ENCODE assay signal across 26 cellular contexts in the genomic region with DNA sequence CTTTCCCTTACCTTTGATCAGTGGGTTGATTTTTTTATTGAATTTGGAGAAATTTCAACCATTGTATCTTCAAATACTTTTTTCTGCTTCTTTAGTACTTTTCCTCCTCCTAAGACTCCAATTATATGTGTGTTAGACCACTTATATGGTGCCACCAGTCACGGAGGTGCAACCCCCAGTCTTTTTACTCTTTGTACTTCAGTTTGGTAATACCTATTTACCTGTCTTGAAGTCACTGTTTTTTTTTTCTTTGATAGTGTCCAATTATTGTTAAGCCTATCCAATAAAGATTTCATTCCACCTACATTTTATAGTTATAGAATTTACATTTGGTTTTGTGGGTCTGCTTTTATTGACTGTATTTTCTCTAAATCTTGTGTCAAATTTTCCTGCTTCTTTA. TPM values are rescaled to one million over a fixed set of nuclear protein-coding genes. Genes with fewer than 3 reads are reported as not detected.
DNase-seq lines count a peak whose midpoint lies in the region; ATAC-seq and TF ChIP-seq lines count a peak whose summit lies in the region.
"Had no signal": no experiment of that assay in that cellular context is flagged by ENCODE, and none has a peak within 500 bp of the region (broad histone marks: within the 10 kb centered on the region; RNA-seq: fewer than 3 reads in every experiment).

No MANE protein-coding gene starts in this region.

- H3K4me2 ChIP-seq in mesendoderm (ENCODE audit: low read length), result no peak overlapping the region
- H3K4me2 ChIP-seq: BLaER1, PC-9 had no signal

- H2BK15ac ChIP-seq in mesendoderm (replicated peaks; ENCODE audit: low read depth), result no peak overlapping the region

- no peak for ATAC-seq in right lobe of liver

- no peak overlapping the region for H3K9ac ChIP-seq in liver (ENCODE audit: low read depth in 1 of 2, low read length in 2 of 2)
- no peak overlapping the region for H3K9ac ChIP-seq in adipocyte (ENCODE audit: low read length)
- no peak overlapping the region for H3K9ac ChIP-seq in mesendoderm (ENCODE audit: low read length)
- H3K9ac ChIP-seq: BLaER1 had no signal

- TF ChIP-seq POLR2A in right lobe of liver (IDR thresholded peaks at IDR 0.05), result no peak

- H3K36me3 ChIP-seq in liver (ENCODE audit: control insufficient read depth in 4 of 4, insufficient read depth in 3 of 4, low read depth in 1 of 4, low read length in 3 of 4), result peaks cover 15 to 87% (median 77%) of the 10 kb centered on the region in 4 donors
- H3K36me3 ChIP-seq in right lobe of liver, result peaks cover 0 to 57% (median 11%) of the 10 kb centered on the region in 4 donors
- H3K36me3 ChIP-seq in adipocyte (ENCODE audit: control insufficient read depth, insufficient read depth, low read length, severe bottlenecking), result peaks cover 99% of the 10 kb centered on the region
- peaks cover 9% of the 10 kb centered on the region for H3K36me3 ChIP-seq in mesendoderm (ENCODE audit: control insufficient read depth, insufficient read depth, low read length)

- H3K4me1 ChIP-seq in liver (ENCODE audit: control insufficient read depth in 4 of 4, insufficient read depth in 4 of 4, low read length in 3 of 4), result no peaks in the 10 kb centered on the region
- H3K4me1 ChIP-seq in right lobe of liver, result no peaks in the 10 kb centered on the region
- H3K4me1 ChIP-seq in adipocyte (ENCODE audit: control insufficient read depth, insufficient read depth, low read length), result no peaks in the 10 kb centered on the region
- no peaks in the 10 kb centered on the region for H3K4me1 ChIP-seq in mesendoderm (ENCODE audit: control insufficient read depth, low read depth, low read length)
- H3K4me1 ChIP-seq: BLaER1, SJSA1 had no signal

- no peak overlapping the region for H3K56ac ChIP-seq in mesendoderm (ENCODE audit: low read length)

- H3K9me3 ChIP-seq in liver (ENCODE audit: control insufficient read depth in 4 of 4, low read length in 3 of 4) (peaks cover 31 to 88% (median 53%) of the 10 kb centered on the region in 4 donors), right lobe of liver (peaks cover 0 to 73% (median 15%) of the 10 kb centered on the region in 4 donors), adipocyte (ENCODE audit: control insufficient read depth, low read length) (peaks cover 100% of the 10 kb centered on the region)

- no peaks in the 10 kb centered on the region for H3K79me1 ChIP-seq in mesendoderm (ENCODE audit: low read length)

- H3K18ac ChIP-seq in mesendoderm (ENCODE audit: low read length), result no peak overlapping the region

- TF ChIP-seq CTCF in liver (IDR thresholded peaks at IDR 0.05; ENCODE audit: low read depth, low read length, missing input control) (no peak), right lobe of liver (IDR thresholded peaks at IDR 0.05) (no peak)

- no peaks in the 10 kb centered on the region for H3K79me2 ChIP-seq in mesendoderm (ENCODE audit: control insufficient read depth, insufficient read depth, low read length)

- no peak overlapping the region for H2AK5ac ChIP-seq in mesendoderm (ENCODE audit: low read length)

- H4K8ac ChIP-seq in mesendoderm (ENCODE audit: low read depth, low read length), result no peak overlapping the region

- WGBS in liver, result 99% methylated on average over 1 of the region's 1 CpG
- WGBS in right lobe of liver (ENCODE audit: insufficient coverage, low coverage, low lambda C conversion rate, missing lambda C conversion rate), result 100% methylated on average over 1 of the region's 1 CpG
- WGBS in mesendoderm (ENCODE audit: extremely low coverage, insufficient coverage, low lambda C conversion rate), result no CpG with 5 or more reads among the region's 1 CpG

- no peaks in the 10 kb centered on the region for H3K27me3 ChIP-seq in liver (ENCODE audit: control insufficient read depth in 4 of 4, insufficient read depth in 4 of 4, low read length in 3 of 4)
- H3K27me3 ChIP-seq in right lobe of liver, result no peaks in the 10 kb centered on the region
- H3K27me3 ChIP-seq in adipocyte (replicated peaks; ENCODE audit: control insufficient read depth, insufficient read depth, low read length), result no peaks in the 10 kb centered on the region
- no peaks in the 10 kb centered on the region for H3K27me3 ChIP-seq in mesendoderm (ENCODE audit: insufficient read depth, low read length, poor library complexity)
- H3K27me3 ChIP-seq: BLaER1, SJSA1 had no signal

- no peak overlapping the region for H2BK120ac ChIP-seq in mesendoderm (ENCODE audit: low read depth, low read length)

- H3K4ac ChIP-seq in mesendoderm (ENCODE audit: low read depth, low read length), result no peak overlapping the region

- no peak for TF ChIP-seq RAD21 in liver (IDR thresholded peaks at IDR 0.05)

- H3K4me3 ChIP-seq in liver (ENCODE audit: low read depth in 1 of 3, low read length in 3 of 3) (peak overlapping the region in 2 of 3 donors; percentile 18 to 23), right lobe of liver (no peak overlapping the region), adipocyte (ENCODE audit: low read length) (peak overlapping the region; percentile 51), mesendoderm (ENCODE audit: low read length) (no peak overlapping the region)
- H3K4me3 ChIP-seq: BLaER1, PC-9, SJSA1 had no signal

- H3K27ac ChIP-seq in liver (ENCODE audit: low read depth in 1 of 2, low read length in 2 of 2), result no peak overlapping the region
- H3K27ac ChIP-seq in right lobe of liver, result no peak overlapping the region
- no peak overlapping the region for H3K27ac ChIP-seq in mesendoderm (ENCODE audit: low read depth, low read length)
- H3K27ac ChIP-seq: BLaER1, HL-60, PC-9, SJSA1 had no signal

- no peak overlapping the region for H3K23ac ChIP-seq in mesendoderm (ENCODE audit: low read length)

- intact Hi-C loops in right lobe of liver (cut with DNase I), result no loop called here

- no peak for DNase-seq in right lobe of liver
- DNase-seq in adipocyte (ENCODE audit: low read depth), result no peak
- peak; percentile 16 for DNase-seq in mesendoderm
- no peak for DNase-seq in NCI-H446 treated with DMSO at 0.1 percent for 48 hours (lab: John Stamatoyannopoulos, UW)
- no peak for DNase-seq in NCI-H2171 (lab: John Stamatoyannopoulos, UW)
- DNase-seq in activated effector memory CD4-positive, alpha-beta T cell treated with Interleukin-2 at 50 U/mL for 16 hours, result no peak
- DNase-seq: CD4-positive, CD25-positive, alpha-beta regulatory T cell; DMS153; HCEC 1CT; NCI-H1048; NCI-H1417; NCI-H1694; NCI-H2029 treated with DMSO at 0.1 percent for 48 hours; NCI-H226; NCI-H510A treated with DMSO at 0.1 percent for 48 hours; NCI-H82; NK-92 treated with Interleukin-12 subunit alpha and Interleukin-12 subunit beta, amount 100 ng/mL, for 24 hours; PC-9; Right ventricle myocardium superior; RPMI8226 had no signal

- no peak overlapping the region for H4K5ac ChIP-seq in mesendoderm (ENCODE audit: low read length)

- no peak overlapping the region for H2BK5ac ChIP-seq in mesendoderm (ENCODE audit: low read length)

TF ChIP-seq in liver, 16 proteins besides CTCF, POLR2A, EP300 and RAD21 (continues in another document):
- TF ChIP-seq HNF4G (IDR thresholded peaks at IDR 0.05), result no peak
- TF ChIP-seq FOXA1 (IDR thresholded peaks at IDR 0.05), result no peak
- TF ChIP-seq, protein P1, sequence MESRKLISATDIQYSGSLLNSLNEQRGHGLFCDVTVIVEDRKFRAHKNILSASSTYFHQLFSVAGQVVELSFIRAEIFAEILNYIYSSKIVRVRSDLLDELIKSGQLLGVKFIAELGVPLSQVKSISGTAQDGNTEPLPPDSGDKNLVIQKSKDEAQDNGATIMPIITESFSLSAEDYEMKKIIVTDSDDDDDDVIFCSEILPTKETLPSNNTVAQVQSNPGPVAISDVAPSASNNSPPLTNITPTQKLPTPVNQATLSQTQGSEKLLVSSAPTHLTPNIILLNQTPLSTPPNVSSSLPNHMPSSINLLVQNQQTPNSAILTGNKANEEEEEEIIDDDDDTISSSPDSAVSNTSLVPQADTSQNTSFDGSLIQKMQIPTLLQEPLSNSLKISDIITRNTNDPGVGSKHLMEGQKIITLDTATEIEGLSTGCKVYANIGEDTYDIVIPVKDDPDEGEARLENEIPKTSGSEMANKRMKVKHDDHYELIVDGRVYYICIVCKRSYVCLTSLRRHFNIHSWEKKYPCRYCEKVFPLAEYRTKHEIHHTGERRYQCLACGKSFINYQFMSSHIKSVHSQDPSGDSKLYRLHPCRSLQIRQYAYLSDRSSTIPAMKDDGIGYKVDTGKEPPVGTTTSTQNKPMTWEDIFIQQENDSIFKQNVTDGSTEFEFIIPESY (IDR thresholded peaks at IDR 0.05), result no peak
- TF ChIP-seq, protein P2, sequence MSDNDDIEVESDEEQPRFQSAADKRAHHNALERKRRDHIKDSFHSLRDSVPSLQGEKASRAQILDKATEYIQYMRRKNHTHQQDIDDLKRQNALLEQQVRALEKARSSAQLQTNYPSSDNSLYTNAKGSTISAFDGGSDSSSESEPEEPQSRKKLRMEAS (IDR thresholded peaks at IDR 0.05), result no peak
- no peak for TF ChIP-seq HNF4A (conservative IDR thresholded peaks at IDR 0.05)
- no peak for TF ChIP-seq SP1 (IDR thresholded peaks at IDR 0.05)
- TF ChIP-seq TAF1 (conservative IDR thresholded peaks at IDR 0.05), result no peak
- no peak for TF ChIP-seq JUND (IDR thresholded peaks at IDR 0.05)

RNA-seq across cellular contexts. Expression of a gene that starts 14.9 kb away (rescaled TPM):
- total RNA-seq in liver, result 1 to 10 TPM; 4.9 to 6.4 TPM
- under 1 TPM; 0.65 to 0.99 TPM for polyA plus RNA-seq in liver
- 1 to 10 TPM; 1.7 to 4.0 (median 2.2) TPM for total RNA-seq in right lobe of liver
- 3.2 TPM for polyA plus RNA-seq in mesendoderm (2013, experiment 1 of 2)
- 3.0 TPM for polyA plus RNA-seq in mesendoderm (2013, experiment 2 of 2)

RNA-seq across cellular contexts. Expression of a gene that starts 39.7 kb away (rescaled TPM):
- total RNA-seq in liver (under 1 TPM; 0.08 to 0.14 TPM), right lobe of liver (under 1 TPM in 2 of 6 experiments, not detected in 4; 0.80 to 0.87 TPM)
- polyA plus RNA-seq in liver, result under 1 TPM in 1 of 2 donors, not detected in 1; 0.13 TPM
- 0.24 TPM for polyA plus RNA-seq in mesendoderm (2013, experiment 1 of 2)
- 0.15 TPM for polyA plus RNA-seq in mesendoderm (2013, experiment 2 of 2)
- total RNA-seq: A172; CD4-positive, CD25-positive, alpha-beta regulatory T cell had no signal
- polyA plus RNA-seq: IgD-negative memory B cell had no signal

RNA-seq across cellular contexts. Expression of a gene that starts 41.8 kb away (rescaled TPM):
- total RNA-seq in liver, result under 1 TPM; 0.33 TPM
- under 1 TPM; 0.21 to 0.31 TPM for polyA plus RNA-seq in liver
- 1 to 10 TPM in 1 of 6 experiments, under 1 TPM in 4, not detected in 1; 0.26 to 1.4 (median 0.66) TPM for total RNA-seq in right lobe of liver
- 5.3 TPM for polyA plus RNA-seq in mesendoderm (2013, experiment 1 of 2)
- polyA plus RNA-seq in mesendoderm (2013, experiment 2 of 2), result 5.0 TPM

Comparison
In these comparisons a context has a peak if more than half of its experiments do, and no peak if none do; other contexts are left out.
1. H3K4me3 ChIP-seq: peak in liver (2 of 3) and adipocyte (single experiment); none in right lobe of liver (0 of 3) and mesendoderm (single experiment).